1 cellular context compared by ENCODE assay signal in genomic region chr20:63009044-63009961, GRCh38.
TF ChIP-seq lines count a peak whose summit lies in the region.

No MANE protein-coding gene starts in this region.

TF ChIP-seq in HepG2, 621 proteins besides CTCF, POLR2A, EP300 and RAD21 (continued from another document and continues in another):
- peak; percentile 56 for TF ChIP-seq UBTF (CRISPR knock-in tag; IDR thresholded peaks at IDR 0.05)
- no peak for TF ChIP-seq ZNF326 (CRISPR knock-in tag; IDR thresholded peaks at IDR 0.05; ENCODE audit: borderline replicate concordance)
- peak; percentile 88 for TF ChIP-seq TEAD3 (CRISPR knock-in tag; optimal IDR thresholded peaks at IDR 0.05; ENCODE audit: borderline replicate concordance)
- peak; percentile 74 for TF ChIP-seq ZNF264 (CRISPR knock-in tag; IDR thresholded peaks at IDR 0.05)
- TF ChIP-seq ZNF503 (CRISPR knock-in tag; IDR thresholded peaks at IDR 0.05) = 0 out of 2 replicates have a peak, but pooled peaks have one; percentile 52
- no peak for TF ChIP-seq CREM (IDR thresholded peaks at IDR 0.05)
- TF ChIP-seq CREM (CRISPR knock-in tag; IDR thresholded peaks at IDR 0.05) = no peak
- TF ChIP-seq ZNF646 (CRISPR knock-in tag; IDR thresholded peaks at IDR 0.05) = 0 out of 2 replicates have a peak, but pooled peaks have one; percentile 30
- peak; percentile 61; the same call in 1 of the 2 replicates for TF ChIP-seq ZSCAN29 (CRISPR knock-in tag; conservative IDR thresholded peaks at IDR 0.05)
- TF ChIP-seq TEAD2 (CRISPR knock-in tag; IDR thresholded peaks at IDR 0.05) = 0 out of 2 replicates have a peak, but pooled peaks have one; percentile 71
- peak; percentile 30; the same call in 1 of the 2 replicates for TF ChIP-seq ZNF281 (CRISPR knock-in tag; IDR thresholded peaks at IDR 0.05; ENCODE audit: borderline replicate concordance)
- TF ChIP-seq IKZF5 (CRISPR knock-in tag; IDR thresholded peaks at IDR 0.05) = no peak
- TF ChIP-seq ZMAT5 (CRISPR knock-in tag; IDR thresholded peaks at IDR 0.05; ENCODE audit: borderline replicate concordance, low read depth) = no peak
- peak; percentile 48; the same call in 1 of the 2 replicates for TF ChIP-seq SALL1 (CRISPR knock-in tag; IDR thresholded peaks at IDR 0.05)
- TF ChIP-seq ZNF24 (IDR thresholded peaks at IDR 0.05) = no peak
- TF ChIP-seq TFE3 (CRISPR knock-in tag; IDR thresholded peaks at IDR 0.05) = peak; percentile 65; the same call in 1 of the 2 replicates
- no peak for TF ChIP-seq ATF1 (CRISPR knock-in tag; IDR thresholded peaks at IDR 0.05)
- TF ChIP-seq ZBTB49 (CRISPR knock-in tag; IDR thresholded peaks at IDR 0.05; ENCODE audit: borderline replicate concordance) = peak; percentile 75; the same call in 1 of the 2 replicates
- peak; percentile 63 for TF ChIP-seq ZNF33B (CRISPR knock-in tag; IDR thresholded peaks at IDR 0.05)
- TF ChIP-seq XRCC5 (optimal IDR thresholded peaks at IDR 0.05; ENCODE audit: low read length) = peak; percentile 97
- TF ChIP-seq NRL (CRISPR knock-in tag; IDR thresholded peaks at IDR 0.05; ENCODE audit: borderline replicate concordance) = peak; percentile 21; the same call in 1 of the 2 replicates
- no peak for TF ChIP-seq SOX5 (CRISPR knock-in tag; IDR thresholded peaks at IDR 0.05; ENCODE audit: borderline replicate concordance)
- peak; percentile 21; the same call in 1 of the 2 replicates for TF ChIP-seq TFDP2 (CRISPR knock-in tag; IDR thresholded peaks at IDR 0.05)
- TF ChIP-seq IRF2 (CRISPR knock-in tag; IDR thresholded peaks at IDR 0.05) = 0 out of 2 replicates have a peak, but pooled peaks have one; percentile 55
- TF ChIP-seq ZNF597 (CRISPR knock-in tag; IDR thresholded peaks at IDR 0.05) = peak; percentile 60; the same call in 1 of the 2 replicates
- no peak for TF ChIP-seq ZC3H4 (CRISPR knock-in tag; IDR thresholded peaks at IDR 0.05; ENCODE audit: borderline replicate concordance)
- no peak for TF ChIP-seq HNRNPUL1 (IDR thresholded peaks at IDR 0.05; ENCODE audit: low read depth, low read length)
- no peak for TF ChIP-seq CBX2 (IDR thresholded peaks at IDR 0.05; ENCODE audit: low read depth, low read length)
- TF ChIP-seq CBX2 (CRISPR knock-in tag; IDR thresholded peaks at IDR 0.05; ENCODE audit: low read depth) = no peak
- peak; percentile 71; the same call in 1 of the 2 replicates for TF ChIP-seq MAZ (IDR thresholded peaks at IDR 0.05; ENCODE audit: borderline replicate concordance, low read depth, low read length)
- peak; percentile 90 for TF ChIP-seq MAZ (CRISPR knock-in tag; IDR thresholded peaks at IDR 0.05; ENCODE audit: low read depth)
- TF ChIP-seq SIN3B (IDR thresholded peaks at IDR 0.05; ENCODE audit: low read length) = 0 out of 2 replicates have a peak, but pooled peaks have one; percentile 58
- peak; percentile 58; the same call in 1 of the 2 replicates for TF ChIP-seq GABPB1 (CRISPR knock-in tag; IDR thresholded peaks at IDR 0.05)
